Comparison of ENCODE assay signal across 12 cellular contexts in genomic region chr21:42093991-42094417, GRCh38. TPM values are rescaled to one million over a fixed set of nuclear protein-coding genes. Genes with fewer than 3 reads are reported as not detected.
DNase-seq lines count a peak whose midpoint lies in the region; ATAC-seq, FAIRE-seq and TF ChIP-seq lines count a peak whose summit lies in the region.
"Had no signal": no experiment of that assay in that cellular context is flagged by ENCODE, and none has a peak within 500 bp of the region (broad histone marks: within the 10 kb centered on the region; RNA-seq: fewer than 3 reads in every experiment).

No MANE protein-coding gene starts in this region.

- peaks cover 18% of the 10 kb centered on the region for H3K4me1 ChIP-seq in left ventricle myocardium inferior

- H3K4me3 ChIP-seq in left ventricle myocardium inferior, result no peak overlapping the region
- no peak overlapping the region for H3K4me3 ChIP-seq in astrocyte of the cerebellum (ENCODE audit: low read depth, low read length)
- H3K4me3 ChIP-seq: BLaER1 treated with 17β-estradiol and CSF1 and Interleukin-3, amounts not matched to agents 10 nM and 100 nM; K562; transverse colon had no signal

- intact Hi-C loops in left ventricle myocardium superior (cut with micrococcal nuclease), result no loop called here
- intact Hi-C loops in left ventricle myocardium inferior (cut with micrococcal nuclease), result no loop called here

- FAIRE-seq in islet of Langerhans (lab: Jason Lieb, UNC), result peak; percentile 76
- FAIRE-seq: K562 had no signal

- no peak overlapping the region for H3K27ac ChIP-seq in left ventricle myocardium inferior (replicated peaks)
- H3K27ac ChIP-seq: BLaER1 treated with 17β-estradiol and CSF1 and Interleukin-3, amounts not matched to agents 10 nM and 100 nM; transverse colon had no signal

- no peak for DNase-seq in left ventricle myocardium superior
- no peak for DNase-seq in left ventricle myocardium inferior
- DNase-seq in astrocyte of the cerebellum (ENCODE audit: low read depth), result peak; percentile 98
- DNase-seq in activated CD4-positive, alpha-beta T cell treated with anti-CD3 and anti-CD28 coated beads, Interleukin-2, amount 50 U/mL, for 1 hour, result no peak
- no peak for DNase-seq in stimulated activated naive CD4-positive, alpha-beta T cell treated with Interleukin-2 at 50 U/mL for 16 hours (lab: John Stamatoyannopoulos, UW)
- DNase-seq: activated CD8-positive, alpha-beta T cell treated with anti-CD3 and anti-CD28 coated beads, Interleukin-2, amount 10 ng/mL, durations not matched to agents 7 days and 5 days; transverse colon had no signal

- H3K9me3 ChIP-seq in left ventricle myocardium inferior (replicated peaks), result peaks cover 14% of the 10 kb centered on the region

- ATAC-seq in left ventricle myocardium superior (peak; percentile 28), GM21786 (IDR thresholded peaks at IDR 0.05; ENCODE audit: unreplicated experiment) (no peak), GM21381 (IDR thresholded peaks at IDR 0.05; ENCODE audit: unreplicated experiment) (no peak)
- ATAC-seq: activated CD8-positive, alpha-beta T cell treated with anti-CD3 and anti-CD28 coated beads, Interleukin-2, amount 10 ng/mL, durations not matched to agents 7 days and 5 days had no signal

- in situ Hi-C loops in astrocyte of the cerebellum (cut with HindIII; ENCODE audit: low sequenced_read_pairs), result loop anchor here (25.0 kb wide), 1 partner anchor 157 kb away; no protein-coding TSS in a partner anchor

- H3K36me3 ChIP-seq in left ventricle myocardium inferior, result no peaks in the 10 kb centered on the region
- H3K36me3 ChIP-seq: BLaER1 treated with 17β-estradiol and CSF1 and Interleukin-3, amounts not matched to agents 10 nM and 100 nM; transverse colon had no signal

- H3K27me3 ChIP-seq in left ventricle myocardium inferior (ENCODE audit: low read depth), result peaks cover 55% of the 10 kb centered on the region
- H3K27me3 ChIP-seq: BLaER1 treated with 17β-estradiol and CSF1 and Interleukin-3, amounts not matched to agents 10 nM and 100 nM; transverse colon had no signal

- TF ChIP-seq CTCF in left ventricle myocardium inferior (IDR thresholded peaks at IDR 0.05; ENCODE audit: borderline replicate concordance) (no peak), astrocyte of the cerebellum (IDR thresholded peaks at IDR 0.05; ENCODE audit: low read depth, low read length, missing control alignments) (no peak)

RNA-seq across cellular contexts. Expression of gene UMODL1, which starts 22.9 kb away (rescaled TPM):
- total RNA-seq in left ventricle myocardium superior, result not detected
- 0.08 TPM for total RNA-seq in left ventricle myocardium inferior
- total RNA-seq: activated CD8-positive, alpha-beta T cell treated with anti-CD3 and anti-CD28 coated beads, Interleukin-2, amount 10 ng/mL, durations not matched to agents 7 days and 5 days; K562 had no signal
